14 cellular contexts compared by ENCODE assay signal in genomic region chr2:164835302-164835701, GRCh38. TPM values are rescaled to one million over a fixed set of nuclear protein-coding genes. Genes with fewer than 3 reads are reported as not detected.
DNase-seq lines count a peak whose midpoint lies in the region; ATAC-seq lines count a peak whose summit lies in the region.
"Had no signal": no experiment of that assay in that cellular context is flagged by ENCODE, and none has a peak within 500 bp of the region (broad histone marks: within the 10 kb centered on the region; RNA-seq: fewer than 3 reads in every experiment).

No MANE protein-coding gene starts in this region.

- peaks cover 3 to 8% of the 10 kb centered on the region in 2 donors for H3K36me3 Mint-ChIP-seq in stimulated activated naive B cell treated with anti-CD40 and anti-IgM and Interleukin-4, amounts not matched to agents 10 μg/mL and 1 μg/mL and 100 μg/mL, for 72 hours
- no peaks in the 10 kb centered on the region for H3K36me3 Mint-ChIP-seq in activated T-helper 1 cell treated with anti-CD3 and anti-CD28 coated beads, Interleukin-12 subunit alpha, Interleukin-12 subunit beta, Interleukin-2, Interleukin-4 antibody, amounts not matched to agents 30 ng/mL and 10 ng/mL and 1 ng/mL, durations not matched to agents 14 hours and 24 hours and 36 hours (ENCODE audit: low read depth)

- H3K4me1 Mint-ChIP-seq in stimulated activated naive B cell treated with anti-CD40 and anti-IgM and Interleukin-4, amounts not matched to agents 10 μg/mL and 1 μg/mL and 100 μg/mL, for 72 hours, result peaks cover 22 to 41% of the 10 kb centered on the region in 2 donors
- peaks cover 2% of the 10 kb centered on the region for H3K4me1 Mint-ChIP-seq in activated T-helper 1 cell treated with anti-CD3 and anti-CD28 coated beads, Interleukin-12 subunit alpha, Interleukin-12 subunit beta, Interleukin-2, Interleukin-4 antibody, amounts not matched to agents 30 ng/mL and 10 ng/mL and 1 ng/mL, durations not matched to agents 14 hours and 24 hours and 36 hours (ENCODE audit: low read depth)

- no peaks in the 10 kb centered on the region for H3K9me3 Mint-ChIP-seq in stimulated activated naive B cell treated with anti-CD40 and anti-IgM and Interleukin-4, amounts not matched to agents 10 μg/mL and 1 μg/mL and 100 μg/mL, for 72 hours
- H3K9me3 Mint-ChIP-seq in activated T-helper 1 cell treated with anti-CD3 and anti-CD28 coated beads, Interleukin-12 subunit alpha, Interleukin-12 subunit beta, Interleukin-2, Interleukin-4 antibody, amounts not matched to agents 30 ng/mL and 10 ng/mL and 1 ng/mL, durations not matched to agents 14 hours and 24 hours and 36 hours, result no peaks in the 10 kb centered on the region

- peak overlapping the region in 1 of 2 donors; percentile 19 for H3K4me3 Mint-ChIP-seq in stimulated activated naive B cell treated with anti-CD40 and anti-IgM and Interleukin-4, amounts not matched to agents 10 μg/mL and 1 μg/mL and 100 μg/mL, for 72 hours
- H3K4me3 Mint-ChIP-seq in activated T-helper 1 cell treated with anti-CD3 and anti-CD28 coated beads, Interleukin-12 subunit alpha, Interleukin-12 subunit beta, Interleukin-2, Interleukin-4 antibody, amounts not matched to agents 30 ng/mL and 10 ng/mL and 1 ng/mL, durations not matched to agents 14 hours and 24 hours and 36 hours, result no peak overlapping the region

- intact Hi-C loops in activated T-helper 1 cell treated with anti-CD3 and anti-CD28 coated beads, Interleukin-12 subunit alpha, Interleukin-12 subunit beta, Interleukin-2, Interleukin-4 antibody, amounts not matched to agents 30 ng/mL and 10 ng/mL and 1 ng/mL, durations not matched to agents 14 hours and 24 hours and 36 hours (cut with micrococcal nuclease), result no loop called here

- no peak overlapping the region for H3K27ac ChIP-seq in caudate nucleus (ENCODE audit: low read depth, low read length)
- H3K27ac ChIP-seq: 22Rv1, BLaER1, GM23248 had no signal

- no peak overlapping the region for H3K27ac Mint-ChIP-seq in stimulated activated naive B cell treated with anti-CD40 and anti-IgM and Interleukin-4, amounts not matched to agents 10 μg/mL and 1 μg/mL and 100 μg/mL, for 72 hours
- H3K27ac Mint-ChIP-seq in activated T-helper 1 cell treated with anti-CD3 and anti-CD28 coated beads, Interleukin-12 subunit alpha, Interleukin-12 subunit beta, Interleukin-2, Interleukin-4 antibody, amounts not matched to agents 30 ng/mL and 10 ng/mL and 1 ng/mL, durations not matched to agents 14 hours and 24 hours and 36 hours, result no peak overlapping the region

- peak; percentile 65 for ATAC-seq in HG02852 (IDR thresholded peaks at IDR 0.05; ENCODE audit: unreplicated experiment)
- ATAC-seq in stimulated activated naive B cell treated with anti-CD40 and anti-IgM and Interleukin-4, amounts not matched to agents 10 μg/mL and 1 μg/mL and 100 μg/mL, for 72 hours (replicated peaks), result peak; percentile 93 to 98

- H3K27me3 Mint-ChIP-seq in stimulated activated naive B cell treated with anti-CD40 and anti-IgM and Interleukin-4, amounts not matched to agents 10 μg/mL and 1 μg/mL and 100 μg/mL, for 72 hours, result no peaks in the 10 kb centered on the region
- peaks cover 26% of the 10 kb centered on the region for H3K27me3 Mint-ChIP-seq in activated T-helper 1 cell treated with anti-CD3 and anti-CD28 coated beads, Interleukin-12 subunit alpha, Interleukin-12 subunit beta, Interleukin-2, Interleukin-4 antibody, amounts not matched to agents 30 ng/mL and 10 ng/mL and 1 ng/mL, durations not matched to agents 14 hours and 24 hours and 36 hours (ENCODE audit: insufficient read depth)

- DNase-seq in NCI-H524 (lab: John Stamatoyannopoulos, UW) (peak; percentile 27 to 50), NCI-H524 treated with DMSO at 0.1 percent for 48 hours (lab: John Stamatoyannopoulos, UW) (no peak), RPMI8226 (peak; percentile 8), caudate nucleus (lab: John Stamatoyannopoulos, UW) (no peak), GM19238 (ENCODE audit: insufficient read length, low spot score) (no peak)
- no peak for DNase-seq in stimulated activated naive B cell treated with anti-CD40 and anti-IgM and Interleukin-4, amounts not matched to agents 10 μg/mL and 1 μg/mL and 100 μg/mL, for 72 hours
- DNase-seq in activated T-helper 1 cell treated with anti-CD3 and anti-CD28 coated beads, Interleukin-12 subunit alpha, Interleukin-12 subunit beta, Interleukin-2, Interleukin-4 antibody, amounts not matched to agents 30 ng/mL and 10 ng/mL and 1 ng/mL, durations not matched to agents 14 hours and 24 hours and 36 hours (ENCODE audit: low spot score), result no peak
- DNase-seq: GM23248, MV-4-11, NCI-H1436, NCI-H2081 treated with DMSO at 0.1 percent for 48 hours had no signal

RNA-seq across cellular contexts. Expression of gene COBLL1, which starts 6.3 kb away (rescaled TPM):
- not detected in 2 replicates for total RNA-seq in activated T-helper 1 cell treated with anti-CD3 and anti-CD28 coated beads, Interleukin-12 subunit alpha, Interleukin-12 subunit beta, Interleukin-2, Interleukin-4 antibody, amounts not matched to agents 30 ng/mL and 10 ng/mL and 1 ng/mL, durations not matched to agents 14 hours and 24 hours and 36 hours

Comparison
In these comparisons a context has a peak if more than half of its experiments do, and no peak if none do; other contexts are left out.
1. DNase-seq: peak in NCI-H524 (2 of 2) and RPMI8226 (single experiment); none in NCI-H524 treated with DMSO at 0.1 percent for 48 hours (single experiment), stimulated activated naive B cell treated with anti-CD40 and anti-IgM and Interleukin-4, amounts not matched to agents 10 μg/mL and 1 μg/mL and 100 μg/mL, for 72 hours (single experiment), activated T-helper 1 cell treated with anti-CD3 and anti-CD28 coated beads, Interleukin-12 subunit alpha, Interleukin-12 subunit beta, Interleukin-2, Interleukin-4 antibody, amounts not matched to agents 30 ng/mL and 10 ng/mL and 1 ng/mL, durations not matched to agents 14 hours and 24 hours and 36 hours (single experiment), caudate nucleus (0 of 61) and GM19238 (single experiment).